In the genomic region with DNA sequence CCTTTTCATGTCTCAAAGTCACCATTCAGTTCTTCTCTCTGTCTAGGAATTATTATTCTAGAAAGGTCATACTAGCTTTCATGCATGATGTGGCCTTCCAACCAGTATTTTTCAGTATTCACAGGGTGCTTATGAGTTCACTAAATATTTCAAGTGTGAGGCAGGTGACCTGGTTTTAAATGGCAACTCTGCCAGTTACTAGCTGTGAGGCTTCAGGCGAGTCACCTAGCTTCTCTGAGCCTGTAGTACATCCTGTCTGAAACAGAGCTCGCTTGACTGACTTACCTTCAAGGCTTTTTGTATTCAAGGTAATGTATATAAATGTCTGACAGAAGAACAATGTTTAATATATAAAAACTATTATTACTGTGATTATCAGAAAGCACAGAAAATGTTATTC, we compare ENCODE assay signal across 14 cellular contexts. TPM values are rescaled to one million over a fixed set of nuclear protein-coding genes. Genes with fewer than 3 reads are reported as not detected.
A peak's percentile ranks its signal among the peaks of the same experiment; 100 is the strongest.
DNase-seq lines count a peak whose midpoint lies in the region; ATAC-seq, FAIRE-seq and TF ChIP-seq lines count a peak whose summit lies in the region.
"Had no signal": no experiment of that assay in that cellular context is flagged by ENCODE, and none has a peak within 500 bp of the region (broad histone marks: within the 10 kb centered on the region; RNA-seq: fewer than 3 reads in every experiment).

No MANE protein-coding gene starts in this region.

- peaks cover 0 to 6% of the 10 kb centered on the region in 2 donors for H3K4me1 ChIP-seq in right atrium auricular region

- H3K27me3 ChIP-seq in right atrium auricular region: no peaks in the 10 kb centered on the region

- no peaks in the 10 kb centered on the region for H3K36me3 ChIP-seq in right atrium auricular region

- no peak overlapping the region for H3K27ac ChIP-seq in right atrium auricular region

- FAIRE-seq in RCC 7860 (lab: Jason Lieb, UNC): peak; percentile 70
- FAIRE-seq: G401.6 had no signal

- DNase-seq in activated naive CD4-positive, alpha-beta T cell treated with Interleukin-2 at 50 U/mL for 16 hours: peak; percentile 8
- no peak for DNase-seq in activated naive CD4-positive, alpha-beta T cell (lab: John Stamatoyannopoulos, UW)
- DNase-seq in RCC 7860 (ENCODE audit: low spot score): peak; percentile 43
- DNase-seq in choroid plexus epithelial cell (ENCODE audit: low read depth): peak; percentile 34
- DNase-seq in stimulated activated CD4-positive, alpha-beta T cell treated with anti-CD3 and anti-CD28 coated beads, Interleukin-4, amount 100 ng/mL, for 24 hours: peak; percentile 26
- no peak for DNase-seq in progenitor cell of endocrine pancreas (ENCODE audit: low spot score, unreplicated experiment)
- DNase-seq in right atrium auricular region (ENCODE audit: low spot score): no peak
- DNase-seq: activated gamma-delta T cell, GOT3, SK-N-SH had no signal

- no peaks in the 10 kb centered on the region for H3K9me3 Mint-ChIP-seq in progenitor cell of endocrine pancreas (ENCODE audit: low read depth)
- H3K9me3 Mint-ChIP-seq: WTC11 had no signal

- peaks cover 5% of the 10 kb centered on the region for H3K27me3 Mint-ChIP-seq in progenitor cell of endocrine pancreas
- H3K27me3 Mint-ChIP-seq: stimulated activated memory B cell treated with anti-CD40 and anti-IgM and Interleukin-4, amounts not matched to agents 10 μg/mL and 1 μg/mL and 100 μg/mL, for 72 hours had no signal

- no peak overlapping the region for H3K4me3 Mint-ChIP-seq in progenitor cell of endocrine pancreas (ENCODE audit: low read depth)
- H3K4me3 Mint-ChIP-seq: stimulated activated memory B cell treated with anti-CD40 and anti-IgM and Interleukin-4, amounts not matched to agents 10 μg/mL and 1 μg/mL and 100 μg/mL, for 72 hours; WTC11 had no signal

- H3K4me1 Mint-ChIP-seq in progenitor cell of endocrine pancreas (ENCODE audit: low read depth): peaks cover 3% of the 10 kb centered on the region

- H3K36me3 Mint-ChIP-seq in progenitor cell of endocrine pancreas (ENCODE audit: insufficient read depth): no peaks in the 10 kb centered on the region
- H3K36me3 Mint-ChIP-seq: WTC11 had no signal

- no peaks in the 10 kb centered on the region for H3K9me3 ChIP-seq in right atrium auricular region
- H3K9me3 ChIP-seq: SK-N-SH had no signal

- H3K27ac Mint-ChIP-seq in progenitor cell of endocrine pancreas: no peak overlapping the region
- H3K27ac Mint-ChIP-seq: WTC11 had no signal

- no peak for ATAC-seq in GM21786 (IDR thresholded peaks at IDR 0.05; ENCODE audit: unreplicated experiment)
- ATAC-seq: stimulated activated memory B cell treated with anti-CD40 and anti-IgM and Interleukin-4, amounts not matched to agents 10 μg/mL and 1 μg/mL and 100 μg/mL, for 72 hours had no signal

- no peak for TF ChIP-seq CTCF in choroid plexus epithelial cell (conservative IDR thresholded peaks at IDR 0.05; ENCODE audit: low read depth, low read length)
- TF ChIP-seq CTCF in progenitor cell of endocrine pancreas (IDR thresholded peaks at IDR 0.05; ENCODE audit: unreplicated experiment): no peak
- no peak for TF ChIP-seq CTCF in right atrium auricular region (IDR thresholded peaks at IDR 0.05)

- no peak overlapping the region for H3K4me3 ChIP-seq in choroid plexus epithelial cell (ENCODE audit: low read depth, low read length)
- H3K4me3 ChIP-seq in right atrium auricular region: no peak overlapping the region

RNA-seq across cellular contexts. Expression of a gene that starts 19.4 kb away (rescaled TPM):
- 23.7 and 24.3 TPM in 2 replicates for total RNA-seq in progenitor cell of endocrine pancreas
- 10 to 100 TPM; 34.5 to 36.8 TPM for total RNA-seq in right atrium auricular region

Comparison
In these comparisons a context has a peak if more than half of its experiments do, and no peak if none do; other contexts are left out.
1. DNase-seq: peak in activated naive CD4-positive, alpha-beta T cell treated with Interleukin-2 at 50 U/mL for 16 hours (single experiment), RCC 7860 (single experiment), choroid plexus epithelial cell (single experiment) and stimulated activated CD4-positive, alpha-beta T cell treated with anti-CD3 and anti-CD28 coated beads, Interleukin-4, amount 100 ng/mL, for 24 hours (single experiment); none in activated naive CD4-positive, alpha-beta T cell (0 of 4), progenitor cell of endocrine pancreas (single experiment) and right atrium auricular region (single experiment).